Comparison of ENCODE assay signal across 9 cellular contexts in genomic region chr6:111012143-111012452, GRCh38. TPM values are rescaled to one million over a fixed set of nuclear protein-coding genes. Genes with fewer than 3 reads are reported as not detected.
DNase-seq lines count a peak whose midpoint lies in the region; FAIRE-seq and TF ChIP-seq lines count a peak whose summit lies in the region.
"Had no signal": no experiment of that assay in that cellular context is flagged by ENCODE, and none has a peak within 500 bp of the region (broad histone marks: within the 10 kb centered on the region; RNA-seq: fewer than 3 reads in every experiment).

No MANE protein-coding gene starts in this region.

- no peak for TF ChIP-seq CTCF in 22Rv1 (IDR thresholded peaks at IDR 0.05)
- no peak for TF ChIP-seq CTCF in VCaP (conservative IDR thresholded peaks at IDR 0.05)

- peak overlapping the region; percentile 40 for H3K27ac Mint-ChIP-seq in dendritic cell treated with granulocyte-macrophage colony-stimulating factor and Interleukin-4, amounts not matched to agents 40 ng/mL and 50 ng/mL, for 4 days

- no peaks in the 10 kb centered on the region for H3K9me3 Mint-ChIP-seq in dendritic cell treated with granulocyte-macrophage colony-stimulating factor and Interleukin-4, amounts not matched to agents 40 ng/mL and 50 ng/mL, for 4 days
- H3K9me3 Mint-ChIP-seq: CD4-positive, alpha-beta memory T cell had no signal

- peaks cover 86% of the 10 kb centered on the region for H3K36me3 Mint-ChIP-seq in dendritic cell treated with granulocyte-macrophage colony-stimulating factor and Interleukin-4, amounts not matched to agents 40 ng/mL and 50 ng/mL, for 4 days (ENCODE audit: low read depth)

- H3K4me3 Mint-ChIP-seq in dendritic cell treated with granulocyte-macrophage colony-stimulating factor and Interleukin-4, amounts not matched to agents 40 ng/mL and 50 ng/mL, for 4 days, result no peak overlapping the region
- H3K4me3 Mint-ChIP-seq: CD4-positive, alpha-beta memory T cell had no signal

- H3K27ac ChIP-seq in 22Rv1, result peak overlapping the region; percentile 69
- peak overlapping the region; percentile 37 for H3K27ac ChIP-seq in VCaP

- DNase-seq in activated CD4-positive, alpha-beta T cell treated with anti-CD3 and anti-CD28 coated beads for 4 hours, result no peak
- DNase-seq in GM12891 (ENCODE audit: insufficient read length, low spot score) (no peak), NCI-H510A (lab: John Stamatoyannopoulos, UW) (no peak)
- DNase-seq: GF-D8, GOT3 had no signal

- no peaks in the 10 kb centered on the region for H3K27me3 Mint-ChIP-seq in dendritic cell treated with granulocyte-macrophage colony-stimulating factor and Interleukin-4, amounts not matched to agents 40 ng/mL and 50 ng/mL, for 4 days
- H3K27me3 Mint-ChIP-seq: CD4-positive, alpha-beta memory T cell had no signal

- intact Hi-C loops in dendritic cell treated with granulocyte-macrophage colony-stimulating factor and Interleukin-4, amounts not matched to agents 40 ng/mL and 50 ng/mL, for 4 days (cut with micrococcal nuclease), result no loop called here

- no peak for FAIRE-seq in GM12891 (lab: Jason Lieb, UNC)

- TF ChIP-seq POLR2A in GM12891 (IDR thresholded peaks at IDR 0.05; ENCODE audit: low read depth, low read length), result no peak

- peaks cover 11% of the 10 kb centered on the region for H3K4me1 Mint-ChIP-seq in dendritic cell treated with granulocyte-macrophage colony-stimulating factor and Interleukin-4, amounts not matched to agents 40 ng/mL and 50 ng/mL, for 4 days (ENCODE audit: low read depth)

TF ChIP-seq in GM12891, 5 proteins besides CTCF, POLR2A, EP300 and RAD21:
- TF ChIP-seq POLR2AphosphoS5 (IDR thresholded peaks at IDR 0.05; ENCODE audit: low read depth, low read length) (no peak), PAX5 (IDR thresholded peaks at IDR 0.05; ENCODE audit: insufficient read depth, low read length, severe bottlenecking) (no peak), POU2F2 (IDR thresholded peaks at IDR 0.05; ENCODE audit: low read depth, low read length) (no peak), TAF1 (IDR thresholded peaks at IDR 0.05; ENCODE audit: low read depth, low read length) (no peak), SPI1 (IDR thresholded peaks at IDR 0.05; ENCODE audit: low read depth, low read length) (no peak)

RNA-seq across cellular contexts. Expression of gene RPF2, which starts 30.3 kb away (rescaled TPM):
- 29.9 TPM for polyA plus RNA-seq in GM12891 (2012; ENCODE audit: low read depth, missing spikeins)

RNA-seq across cellular contexts. Expression of gene GTF3C6, which starts 53.6 kb away (rescaled TPM):
- 94.0 TPM for polyA plus RNA-seq in GM12891 (2012; ENCODE audit: low read depth, missing spikeins)
